ENCODE assay signal across 1 cellular context in genomic region chr6:84728602-84729001, GRCh38.
TF ChIP-seq lines count a peak whose summit lies in the region.

No MANE protein-coding gene starts in this region.

TF ChIP-seq in GM12878, 131 proteins besides CTCF, POLR2A, EP300 and RAD21 (continued from another document):
- TF ChIP-seq, protein P1, sequence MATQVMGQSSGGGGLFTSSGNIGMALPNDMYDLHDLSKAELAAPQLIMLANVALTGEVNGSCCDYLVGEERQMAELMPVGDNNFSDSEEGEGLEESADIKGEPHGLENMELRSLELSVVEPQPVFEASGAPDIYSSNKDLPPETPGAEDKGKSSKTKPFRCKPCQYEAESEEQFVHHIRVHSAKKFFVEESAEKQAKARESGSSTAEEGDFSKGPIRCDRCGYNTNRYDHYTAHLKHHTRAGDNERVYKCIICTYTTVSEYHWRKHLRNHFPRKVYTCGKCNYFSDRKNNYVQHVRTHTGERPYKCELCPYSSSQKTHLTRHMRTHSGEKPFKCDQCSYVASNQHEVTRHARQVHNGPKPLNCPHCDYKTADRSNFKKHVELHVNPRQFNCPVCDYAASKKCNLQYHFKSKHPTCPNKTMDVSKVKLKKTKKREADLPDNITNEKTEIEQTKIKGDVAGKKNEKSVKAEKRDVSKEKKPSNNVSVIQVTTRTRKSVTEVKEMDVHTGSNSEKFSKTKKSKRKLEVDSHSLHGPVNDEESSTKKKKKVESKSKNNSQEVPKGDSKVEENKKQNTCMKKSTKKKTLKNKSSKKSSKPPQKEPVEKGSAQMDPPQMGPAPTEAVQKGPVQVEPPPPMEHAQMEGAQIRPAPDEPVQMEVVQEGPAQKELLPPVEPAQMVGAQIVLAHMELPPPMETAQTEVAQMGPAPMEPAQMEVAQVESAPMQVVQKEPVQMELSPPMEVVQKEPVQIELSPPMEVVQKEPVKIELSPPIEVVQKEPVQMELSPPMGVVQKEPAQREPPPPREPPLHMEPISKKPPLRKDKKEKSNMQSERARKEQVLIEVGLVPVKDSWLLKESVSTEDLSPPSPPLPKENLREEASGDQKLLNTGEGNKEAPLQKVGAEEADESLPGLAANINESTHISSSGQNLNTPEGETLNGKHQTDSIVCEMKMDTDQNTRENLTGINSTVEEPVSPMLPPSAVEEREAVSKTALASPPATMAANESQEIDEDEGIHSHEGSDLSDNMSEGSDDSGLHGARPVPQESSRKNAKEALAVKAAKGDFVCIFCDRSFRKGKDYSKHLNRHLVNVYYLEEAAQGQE (IDR thresholded peaks at IDR 0.05; ENCODE audit: low read depth, low read length) = no peak
- TF ChIP-seq, protein P2, sequence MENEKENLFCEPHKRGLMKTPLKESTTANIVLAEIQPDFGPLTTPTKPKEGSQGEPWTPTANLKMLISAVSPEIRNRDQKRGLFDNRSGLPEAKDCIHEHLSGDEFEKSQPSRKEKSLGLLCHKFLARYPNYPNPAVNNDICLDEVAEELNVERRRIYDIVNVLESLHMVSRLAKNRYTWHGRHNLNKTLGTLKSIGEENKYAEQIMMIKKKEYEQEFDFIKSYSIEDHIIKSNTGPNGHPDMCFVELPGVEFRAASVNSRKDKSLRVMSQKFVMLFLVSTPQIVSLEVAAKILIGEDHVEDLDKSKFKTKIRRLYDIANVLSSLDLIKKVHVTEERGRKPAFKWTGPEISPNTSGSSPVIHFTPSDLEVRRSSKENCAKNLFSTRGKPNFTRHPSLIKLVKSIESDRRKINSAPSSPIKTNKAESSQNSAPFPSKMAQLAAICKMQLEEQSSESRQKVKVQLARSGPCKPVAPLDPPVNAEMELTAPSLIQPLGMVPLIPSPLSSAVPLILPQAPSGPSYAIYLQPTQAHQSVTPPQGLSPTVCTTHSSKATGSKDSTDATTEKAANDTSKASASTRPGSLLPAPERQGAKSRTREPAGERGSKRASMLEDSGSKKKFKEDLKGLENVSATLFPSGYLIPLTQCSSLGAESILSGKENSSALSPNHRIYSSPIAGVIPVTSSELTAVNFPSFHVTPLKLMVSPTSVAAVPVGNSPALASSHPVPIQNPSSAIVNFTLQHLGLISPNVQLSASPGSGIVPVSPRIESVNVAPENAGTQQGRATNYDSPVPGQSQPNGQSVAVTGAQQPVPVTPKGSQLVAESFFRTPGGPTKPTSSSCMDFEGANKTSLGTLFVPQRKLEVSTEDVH (IDR thresholded peaks at IDR 0.05; ENCODE audit: low read depth, partially characterized antibody) = no peak
- no peak for TF ChIP-seq FOXK2 (IDR thresholded peaks at IDR 0.05)
- no peak for TF ChIP-seq ZNF384 (IDR thresholded peaks at IDR 0.05; ENCODE audit: borderline replicate concordance, low read depth, low read length)
- TF ChIP-seq RAD51 (IDR thresholded peaks at IDR 0.05) = no peak
- TF ChIP-seq ZNF24 (IDR thresholded peaks at IDR 0.05) = no peak
- no peak for TF ChIP-seq MYC (IDR thresholded peaks at IDR 0.05; ENCODE audit: insufficient read depth, insufficient read length, insufficient replicate concordance, low read length, severe bottlenecking)
- TF ChIP-seq ZNF592 (IDR thresholded peaks at IDR 0.05) = no peak
- TF ChIP-seq EZH2 (IDR thresholded peaks at IDR 0.05; ENCODE audit: borderline replicate concordance, control insufficient read depth, low read depth, low read length) = no peak
- no peak for TF ChIP-seq PAX5 (IDR thresholded peaks at IDR 0.05; ENCODE audit: borderline replicate concordance, low read depth, low read length)
